1 cellular context compared by ENCODE assay signal in genomic region chr7:80922254-80923049, GRCh38.
TF ChIP-seq lines count a peak whose summit lies in the region.

No MANE protein-coding gene starts in this region.

TF ChIP-seq in IMR-90, 13 proteins besides CTCF, POLR2A, EP300 and RAD21:
- no peak for TF ChIP-seq RCOR1 (IDR thresholded peaks at IDR 0.05; ENCODE audit: insufficient replicate concordance, low read length)
- TF ChIP-seq CEBPB (IDR thresholded peaks at IDR 0.05; ENCODE audit: low read depth, low read length) = peak; percentile 79
